Comparison of ENCODE assay signal across 21 cellular contexts in the genomic region with DNA sequence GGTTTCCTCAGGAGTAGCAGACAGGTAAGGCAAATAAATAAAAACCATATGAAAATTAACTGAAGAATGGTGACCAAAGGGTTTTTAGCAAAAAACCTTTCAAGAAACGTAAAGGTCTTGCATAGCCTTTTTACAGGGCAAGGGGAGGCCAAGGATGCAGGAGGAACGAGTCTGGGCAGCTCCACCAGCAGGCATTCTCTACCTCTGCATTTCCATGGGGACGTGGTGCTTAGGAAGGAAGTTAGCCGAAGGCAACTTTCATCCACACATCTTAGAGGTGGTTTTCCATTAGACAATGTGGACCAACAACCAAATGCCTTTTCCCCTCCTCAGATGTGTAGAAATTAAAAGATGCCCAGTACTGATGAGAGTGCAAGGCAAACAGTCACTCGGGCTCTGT. TPM values are rescaled to one million over a fixed set of nuclear protein-coding genes. Genes with fewer than 3 reads are reported as not detected.
DNase-seq lines count a peak whose midpoint lies in the region; ATAC-seq and TF ChIP-seq lines count a peak whose summit lies in the region.
"Had no signal": no experiment of that assay in that cellular context is flagged by ENCODE, and none has a peak within 500 bp of the region (broad histone marks: within the 10 kb centered on the region; RNA-seq: fewer than 3 reads in every experiment).

No MANE protein-coding gene starts in this region.

- DNase-seq in HFFc6 (no peak), glutamatergic neuron (no peak), trophoblast cell (peak; percentile 49 to 71), NCI-H2227 (lab: John Stamatoyannopoulos, UW; ENCODE audit: unreplicated experiment) (no peak), SW480 (ENCODE audit: low spot score) (no peak)
- DNase-seq: activated CD8-positive, alpha-beta T cell treated with anti-CD3 and anti-CD28 coated beads for 36 hours; activated effector memory CD4-positive, alpha-beta T cell treated with anti-CD3 and anti-CD28 coated beads, Interleukin-2, amount 50 U/mL, for 16 hours; cerebellar nuclear complex; kidney; NCI-H1092 treated with DMSO at 0.1 percent for 48 hours; NCI-H2029 treated with DMSO at 0.1 percent for 48 hours; NCI-H82; SHP77; stimulated activated CD4-positive, alpha-beta T cell treated with anti-CD3 and anti-CD28 coated beads, Interleukin-1b, Interleukin-23, amount 100 ng/mL, for 48 hours; T-helper 1 cell had no signal

- peak; percentile 43 for ATAC-seq in SK-N-SH treated with all-trans-retinoic acid at 6 μM for 48 hours
- no peak for ATAC-seq in HG03469 (IDR thresholded peaks at IDR 0.05; ENCODE audit: unreplicated experiment)
- ATAC-seq: activated CD4-positive, CD25-positive, alpha-beta regulatory T cell treated with anti-CD3 and anti-CD28 coated beads, Interleukin-2, amount 50 U/mL, for 24 hours; activated CD8-positive, alpha-beta T cell treated with anti-CD3 and anti-CD28 coated beads for 36 hours; gastroesophageal sphincter had no signal

- H3K27ac Mint-ChIP-seq in HFFc6: peak overlapping the region; percentile 92
- H3K27ac Mint-ChIP-seq in glutamatergic neuron (ENCODE audit: unreplicated experiment): peak overlapping the region; percentile 7
- H3K27ac Mint-ChIP-seq: activated CD8-positive, alpha-beta T cell treated with anti-CD3 and anti-CD28 coated beads for 36 hours; IgD-negative memory B cell had no signal

- H3K4me3 ChIP-seq in trophoblast cell (ENCODE audit: low read depth, low read length): no peak overlapping the region
- H3K4me3 ChIP-seq: esophagus muscularis mucosa, gastroesophageal sphincter had no signal

- peaks cover 9 to 14% of the 10 kb centered on the region in 2 experiments for H3K4me1 ChIP-seq in trophoblast cell (ENCODE audit: control insufficient read depth in 1 of 2, insufficient read depth in 2 of 2, low read length in 2 of 2)

- H3K9me3 ChIP-seq in trophoblast cell (ENCODE audit: insufficient read depth, low read depth, low read length): peaks cover 2% of the 10 kb centered on the region
- H3K9me3 ChIP-seq: esophagus muscularis mucosa, gastroesophageal sphincter had no signal

- no peak overlapping the region for H3K4me2 ChIP-seq in trophoblast cell (ENCODE audit: low read length)

- peaks cover 83% of the 10 kb centered on the region for H3K4me1 Mint-ChIP-seq in HFFc6 (ENCODE audit: low read depth)
- H3K4me1 Mint-ChIP-seq in glutamatergic neuron (ENCODE audit: low read depth, unreplicated experiment): peaks cover 4% of the 10 kb centered on the region

- no peak overlapping the region for H3K4ac ChIP-seq in trophoblast cell (ENCODE audit: low read depth, low read length)

- H3K27ac ChIP-seq in trophoblast cell (ENCODE audit: low read depth, low read length): peak overlapping the region; percentile 14
- H3K27ac ChIP-seq: esophagus muscularis mucosa, gastroesophageal sphincter had no signal

- no peak overlapping the region for H4K91ac ChIP-seq in trophoblast cell (ENCODE audit: low read depth, low read length)

- H3K79me2 ChIP-seq in trophoblast cell (ENCODE audit: control insufficient read depth, insufficient read depth, low read length, poor library complexity): peaks cover 3% of the 10 kb centered on the region

- H2BK120ac ChIP-seq in trophoblast cell (ENCODE audit: insufficient read depth, low read length, poor library complexity): no peak overlapping the region

- H2BK12ac ChIP-seq in trophoblast cell (ENCODE audit: low read length): no peak overlapping the region

- H2BK5ac ChIP-seq in trophoblast cell (ENCODE audit: low read depth, low read length, poor library complexity): no peak overlapping the region

- no CpG with 5 or more reads among the region's 5 CpGs for WGBS in trophoblast cell (ENCODE audit: extremely low coverage, insufficient coverage, insufficient read length)

- H3K27me3 ChIP-seq in trophoblast cell (ENCODE audit: insufficient read depth, low read length): no peaks in the 10 kb centered on the region
- H3K27me3 ChIP-seq: esophagus muscularis mucosa, gastroesophageal sphincter had no signal

- H3K36me3 ChIP-seq in trophoblast cell (ENCODE audit: control insufficient read depth in 1 of 2, insufficient read depth in 2 of 2, low read length in 2 of 2): peaks cover 6 to 9% of the 10 kb centered on the region in 2 experiments

- no peaks in the 10 kb centered on the region for H3K27me3 Mint-ChIP-seq in HFFc6 (ENCODE audit: insufficient read depth)
- peaks cover 4% of the 10 kb centered on the region for H3K27me3 Mint-ChIP-seq in glutamatergic neuron (ENCODE audit: unreplicated experiment)
- H3K27me3 Mint-ChIP-seq: activated CD8-positive, alpha-beta T cell treated with anti-CD3 and anti-CD28 coated beads for 36 hours; IgD-negative memory B cell had no signal

- H3K36me3 Mint-ChIP-seq in HFFc6 (ENCODE audit: low read depth) (peaks cover 28% of the 10 kb centered on the region), glutamatergic neuron (ENCODE audit: unreplicated experiment) (peaks cover 6% of the 10 kb centered on the region)

- TF ChIP-seq CTCF in HFFc6 (IDR thresholded peaks at IDR 0.05) (no peak), glutamatergic neuron (IDR thresholded peaks at IDR 0.05; ENCODE audit: partially characterized antibody, unreplicated experiment) (no peak)

- H2AK5ac ChIP-seq in trophoblast cell (ENCODE audit: low read length): no peak overlapping the region

- H2AFZ ChIP-seq in trophoblast cell (ENCODE audit: insufficient read depth, low read length, poor library complexity): no peak overlapping the region

- H3K18ac ChIP-seq in trophoblast cell (ENCODE audit: low read length): no peak overlapping the region

- no peak overlapping the region for H3K9ac ChIP-seq in trophoblast cell (ENCODE audit: low read length)

- H3K79me1 ChIP-seq in trophoblast cell (ENCODE audit: low read length): peaks cover 3% of the 10 kb centered on the region

- H3K9me3 Mint-ChIP-seq in HFFc6 (peaks cover 5% of the 10 kb centered on the region; the same call in 1 of the 2 replicates), glutamatergic neuron (ENCODE audit: unreplicated experiment) (no peaks in the 10 kb centered on the region)
- H3K9me3 Mint-ChIP-seq: IgD-negative memory B cell had no signal

- H3K4me3 Mint-ChIP-seq in HFFc6 (no peak overlapping the region), glutamatergic neuron (ENCODE audit: unreplicated experiment) (no peak overlapping the region)
- H3K4me3 Mint-ChIP-seq: activated CD8-positive, alpha-beta T cell treated with anti-CD3 and anti-CD28 coated beads for 36 hours; IgD-negative memory B cell had no signal

- H3K14ac ChIP-seq in trophoblast cell (ENCODE audit: low read length): no peak overlapping the region

- no peak overlapping the region for H4K8ac ChIP-seq in trophoblast cell (ENCODE audit: low read depth, low read length)

- no peak overlapping the region for H3K23ac ChIP-seq in trophoblast cell (ENCODE audit: low read length)

- no peak overlapping the region for H4K12ac ChIP-seq in trophoblast cell (ENCODE audit: low read depth, low read length)

TF ChIP-seq in SK-N-SH treated with all-trans-retinoic acid at 6 μM for 48 hours, 23 proteins besides CTCF, POLR2A, EP300 and RAD21:
- no peak for TF ChIP-seq OSR1 (CRISPR knock-in tag; IDR thresholded peaks at IDR 0.05)
- TF ChIP-seq, protein P1, sequence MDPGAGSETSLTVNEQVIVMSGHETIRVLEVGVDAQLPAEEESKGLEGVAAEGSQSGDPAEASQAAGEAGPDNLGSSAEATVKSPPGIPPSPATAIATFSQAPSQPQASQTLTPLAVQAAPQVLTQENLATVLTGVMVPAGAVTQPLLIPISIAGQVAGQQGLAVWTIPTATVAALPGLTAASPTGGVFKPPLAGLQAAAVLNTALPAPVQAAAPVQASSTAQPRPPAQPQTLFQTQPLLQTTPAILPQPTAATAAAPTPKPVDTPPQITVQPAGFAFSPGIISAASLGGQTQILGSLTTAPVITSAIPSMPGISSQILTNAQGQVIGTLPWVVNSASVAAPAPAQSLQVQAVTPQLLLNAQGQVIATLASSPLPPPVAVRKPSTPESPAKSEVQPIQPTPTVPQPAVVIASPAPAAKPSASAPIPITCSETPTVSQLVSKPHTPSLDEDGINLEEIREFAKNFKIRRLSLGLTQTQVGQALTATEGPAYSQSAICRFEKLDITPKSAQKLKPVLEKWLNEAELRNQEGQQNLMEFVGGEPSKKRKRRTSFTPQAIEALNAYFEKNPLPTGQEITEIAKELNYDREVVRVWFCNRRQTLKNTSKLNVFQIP (CRISPR knock-in tag; IDR thresholded peaks at IDR 0.05; ENCODE audit: borderline replicate concordance, low read depth): no peak
- no peak for TF ChIP-seq CSDC2 (CRISPR knock-in tag; IDR thresholded peaks at IDR 0.05)
- 0 out of 2 replicates have a peak, but pooled peaks have one; percentile 36 for TF ChIP-seq SNAI2 (CRISPR knock-in tag; IDR thresholded peaks at IDR 0.05)
- TF ChIP-seq ZNF8 (CRISPR knock-in tag; IDR thresholded peaks at IDR 0.05): no peak

RNA-seq across cellular contexts. Expression of gene TOM1L2, which starts 20.7 kb away (rescaled TPM):
- 100 to 1,000 TPM in 4 of 6 experiments, 10 to 100 TPM in 2; 92.1 to 144 (median 101) TPM for total RNA-seq in HFFc6 (2021; fragmentation: NEBNext Ultra II Directional; extraction: Animal tissue kit (Norgen Biotek cat#: 25700))
- total RNA-seq in glutamatergic neuron (ENCODE audit: unreplicated experiment): 62.8 TPM
- polyA plus RNA-seq in trophoblast cell (2013): 76.2 and 80.2 TPM in 2 replicates

RNA-seq across cellular contexts. Expression of gene DRC3, which starts 21.1 kb away (rescaled TPM):
- total RNA-seq in HFFc6 (2021; fragmentation: NEBNext Ultra II Directional; extraction: Animal tissue kit (Norgen Biotek cat#: 25700)): under 1 TPM; 0.37 to 0.73 (median 0.61) TPM
- total RNA-seq in glutamatergic neuron (ENCODE audit: unreplicated experiment): 0.29 TPM
- 0.39 and 0.47 TPM in 2 replicates for polyA plus RNA-seq in trophoblast cell (2013)

Comparison
In these comparisons a context has a peak if more than half of its experiments do, and no peak if none do; other contexts are left out.
1. DNase-seq: peak in trophoblast cell (2 of 2); none in HFFc6 (single experiment), glutamatergic neuron (single experiment), NCI-H2227 (single experiment) and SW480 (single experiment).